1 cellular context compared by ENCODE assay signal in genomic region chr3:43686700-43687498, GRCh38.
TF ChIP-seq lines count a peak whose summit lies in the region.

No MANE protein-coding gene starts in this region.

TF ChIP-seq in K562, 482 proteins besides CTCF, POLR2A, EP300 and RAD21 (continued from another document and continues in another):
- TF ChIP-seq CREB3 (tag; conservative IDR thresholded peaks at IDR 0.05; ENCODE audit: low read depth) (peak; percentile 97), ATF6 (CRISPR knock-in tag; IDR thresholded peaks at IDR 0.05) (0 out of 2 replicates have a peak, but pooled peaks have one; percentile 81), POLR2AphosphoS2 (IDR thresholded peaks at IDR 0.05; ENCODE audit: low read length) (no peak), LEF1 (IDR thresholded peaks at IDR 0.05) (peak; percentile 88), FUS (optimal IDR thresholded peaks at IDR 0.05; ENCODE audit: low read depth, low read length) (no peak), MYC (IDR thresholded peaks at IDR 0.05; ENCODE audit: low read depth, low read length) (peak; percentile 64), MYC (CRISPR knock-in tag; IDR thresholded peaks at IDR 0.05; ENCODE audit: borderline replicate concordance, low read depth) (0 out of 2 replicates have a peak, but pooled peaks have one; percentile 64), ERF (CRISPR knock-in tag; IDR thresholded peaks at IDR 0.05) (peak; percentile 83), MBD2 (IDR thresholded peaks at IDR 0.05; ENCODE audit: borderline replicate concordance, low read depth) (peak; percentile 57; the same call in 1 of the 2 replicates), CCNT2 (IDR thresholded peaks at IDR 0.05; ENCODE audit: borderline replicate concordance, extremely low read depth, insufficient read length, low read depth, low read length) (peak; percentile 78), KLF16 (IDR thresholded peaks at IDR 0.05) (peak; percentile 90), SOX6 (IDR thresholded peaks at IDR 0.05) (peak; percentile 88), HOXB6 (CRISPR knock-in tag; IDR thresholded peaks at IDR 0.05; ENCODE audit: borderline replicate concordance) (no peak), ZNF444 (CRISPR knock-in tag; IDR thresholded peaks at IDR 0.05) (no peak), ZNF133 (CRISPR knock-in tag; IDR thresholded peaks at IDR 0.05) (0 out of 2 replicates have a peak, but pooled peaks have one; percentile 58), MCM3 (IDR thresholded peaks at IDR 0.05) (no peak), ZNF561 (CRISPR knock-in tag; conservative IDR thresholded peaks at IDR 0.05) (0 out of 2 replicates have a peak, but pooled peaks have one; percentile 31), NR2C1 (IDR thresholded peaks at IDR 0.05) (no peak), NR2C1 (tag; IDR thresholded peaks at IDR 0.05) (peak; percentile 64; the same call in 1 of the 2 replicates), MECOM (CRISPR knock-in tag; IDR thresholded peaks at IDR 0.05) (peak; percentile 58), FOXK1 (CRISPR knock-in tag; IDR thresholded peaks at IDR 0.05; ENCODE audit: borderline replicate concordance) (no peak), ZBTB8A (IDR thresholded peaks at IDR 0.05; ENCODE audit: partially characterized antibody) (no peak), ZNF398 (CRISPR knock-in tag; IDR thresholded peaks at IDR 0.05) (no peak), ATF7 (IDR thresholded peaks at IDR 0.05) (peak; percentile 77), AFF4 (CRISPR knock-in tag; IDR thresholded peaks at IDR 0.05) (no peak), BCOR (IDR thresholded peaks at IDR 0.05) (no peak), EHMT2 (IDR thresholded peaks at IDR 0.05) (0 out of 2 replicates have a peak, but pooled peaks have one; percentile 23), JUN (IDR thresholded peaks at IDR 0.05; ENCODE audit: borderline replicate concordance, low read depth, low read length) (no peak), JUN (CRISPR knock-in tag; IDR thresholded peaks at IDR 0.05; ENCODE audit: borderline replicate concordance) (0 out of 2 replicates have a peak, but pooled peaks have one; percentile 29), KDM5B (IDR thresholded peaks at IDR 0.05; ENCODE audit: insufficient replicate concordance, low read depth, low read length) (no peak), FOXA3 (CRISPR knock-in tag; conservative IDR thresholded peaks at IDR 0.05 in 1 of 2, IDR thresholded peaks at IDR 0.05 in 1 of 2) (0 out of 4 replicates have a peak, but pooled peaks of 1 of the 2 experiments have one; percentile 57), BRF1 (IDR thresholded peaks at IDR 0.05; ENCODE audit: borderline replicate concordance, extremely low read depth, insufficient read length) (no peak), POLR2H (tag; IDR thresholded peaks at IDR 0.05; ENCODE audit: low read depth) (peak; percentile 39; the same call in 1 of the 2 replicates), CBX2 (IDR thresholded peaks at IDR 0.05; ENCODE audit: insufficient read depth, low read length, poor library complexity, severe bottlenecking) (no peak), ZNF583 (CRISPR knock-in tag; IDR thresholded peaks at IDR 0.05) (peak; percentile 95), SLC30A9 (CRISPR knock-in tag; IDR thresholded peaks at IDR 0.05) (no peak), ZNF121 (CRISPR knock-in tag; conservative IDR thresholded peaks at IDR 0.05) (no peak), ZSCAN29 (IDR thresholded peaks at IDR 0.05) (no peak), ZNF165 (CRISPR knock-in tag; IDR thresholded peaks at IDR 0.05; ENCODE audit: borderline replicate concordance) (0 out of 2 replicates have a peak, but pooled peaks have one; percentile 31), MAFK (IDR thresholded peaks at IDR 0.05; ENCODE audit: low read length) (no peak; the same call in 1 of the 2 replicates)
- TF ChIP-seq, protein P1, sequence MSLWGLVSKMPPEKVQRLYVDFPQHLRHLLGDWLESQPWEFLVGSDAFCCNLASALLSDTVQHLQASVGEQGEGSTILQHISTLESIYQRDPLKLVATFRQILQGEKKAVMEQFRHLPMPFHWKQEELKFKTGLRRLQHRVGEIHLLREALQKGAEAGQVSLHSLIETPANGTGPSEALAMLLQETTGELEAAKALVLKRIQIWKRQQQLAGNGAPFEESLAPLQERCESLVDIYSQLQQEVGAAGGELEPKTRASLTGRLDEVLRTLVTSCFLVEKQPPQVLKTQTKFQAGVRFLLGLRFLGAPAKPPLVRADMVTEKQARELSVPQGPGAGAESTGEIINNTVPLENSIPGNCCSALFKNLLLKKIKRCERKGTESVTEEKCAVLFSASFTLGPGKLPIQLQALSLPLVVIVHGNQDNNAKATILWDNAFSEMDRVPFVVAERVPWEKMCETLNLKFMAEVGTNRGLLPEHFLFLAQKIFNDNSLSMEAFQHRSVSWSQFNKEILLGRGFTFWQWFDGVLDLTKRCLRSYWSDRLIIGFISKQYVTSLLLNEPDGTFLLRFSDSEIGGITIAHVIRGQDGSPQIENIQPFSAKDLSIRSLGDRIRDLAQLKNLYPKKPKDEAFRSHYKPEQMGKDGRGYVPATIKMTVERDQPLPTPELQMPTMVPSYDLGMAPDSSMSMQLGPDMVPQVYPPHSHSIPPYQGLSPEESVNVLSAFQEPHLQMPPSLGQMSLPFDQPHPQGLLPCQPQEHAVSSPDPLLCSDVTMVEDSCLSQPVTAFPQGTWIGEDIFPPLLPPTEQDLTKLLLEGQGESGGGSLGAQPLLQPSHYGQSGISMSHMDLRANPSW (CRISPR knock-in tag; IDR thresholded peaks at IDR 0.05), result no peak
- TF ChIP-seq, protein P2, sequence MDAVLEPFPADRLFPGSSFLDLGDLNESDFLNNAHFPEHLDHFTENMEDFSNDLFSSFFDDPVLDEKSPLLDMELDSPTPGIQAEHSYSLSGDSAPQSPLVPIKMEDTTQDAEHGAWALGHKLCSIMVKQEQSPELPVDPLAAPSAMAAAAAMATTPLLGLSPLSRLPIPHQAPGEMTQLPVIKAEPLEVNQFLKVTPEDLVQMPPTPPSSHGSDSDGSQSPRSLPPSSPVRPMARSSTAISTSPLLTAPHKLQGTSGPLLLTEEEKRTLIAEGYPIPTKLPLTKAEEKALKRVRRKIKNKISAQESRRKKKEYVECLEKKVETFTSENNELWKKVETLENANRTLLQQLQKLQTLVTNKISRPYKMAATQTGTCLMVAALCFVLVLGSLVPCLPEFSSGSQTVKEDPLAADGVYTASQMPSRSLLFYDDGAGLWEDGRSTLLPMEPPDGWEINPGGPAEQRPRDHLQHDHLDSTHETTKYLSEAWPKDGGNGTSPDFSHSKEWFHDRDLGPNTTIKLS (IDR thresholded peaks at IDR 0.05; ENCODE audit: borderline replicate concordance, low read depth), result peak; percentile 99; the same call in 1 of the 2 replicates
- TF ChIP-seq, protein P3, sequence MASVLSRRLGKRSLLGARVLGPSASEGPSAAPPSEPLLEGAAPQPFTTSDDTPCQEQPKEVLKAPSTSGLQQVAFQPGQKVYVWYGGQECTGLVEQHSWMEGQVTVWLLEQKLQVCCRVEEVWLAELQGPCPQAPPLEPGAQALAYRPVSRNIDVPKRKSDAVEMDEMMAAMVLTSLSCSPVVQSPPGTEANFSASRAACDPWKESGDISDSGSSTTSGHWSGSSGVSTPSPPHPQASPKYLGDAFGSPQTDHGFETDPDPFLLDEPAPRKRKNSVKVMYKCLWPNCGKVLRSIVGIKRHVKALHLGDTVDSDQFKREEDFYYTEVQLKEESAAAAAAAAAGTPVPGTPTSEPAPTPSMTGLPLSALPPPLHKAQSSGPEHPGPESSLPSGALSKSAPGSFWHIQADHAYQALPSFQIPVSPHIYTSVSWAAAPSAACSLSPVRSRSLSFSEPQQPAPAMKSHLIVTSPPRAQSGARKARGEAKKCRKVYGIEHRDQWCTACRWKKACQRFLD (CRISPR knock-in tag; IDR thresholded peaks at IDR 0.05), result peak; percentile 75; the same call in 1 of the 2 replicates
- TF ChIP-seq, protein P4, sequence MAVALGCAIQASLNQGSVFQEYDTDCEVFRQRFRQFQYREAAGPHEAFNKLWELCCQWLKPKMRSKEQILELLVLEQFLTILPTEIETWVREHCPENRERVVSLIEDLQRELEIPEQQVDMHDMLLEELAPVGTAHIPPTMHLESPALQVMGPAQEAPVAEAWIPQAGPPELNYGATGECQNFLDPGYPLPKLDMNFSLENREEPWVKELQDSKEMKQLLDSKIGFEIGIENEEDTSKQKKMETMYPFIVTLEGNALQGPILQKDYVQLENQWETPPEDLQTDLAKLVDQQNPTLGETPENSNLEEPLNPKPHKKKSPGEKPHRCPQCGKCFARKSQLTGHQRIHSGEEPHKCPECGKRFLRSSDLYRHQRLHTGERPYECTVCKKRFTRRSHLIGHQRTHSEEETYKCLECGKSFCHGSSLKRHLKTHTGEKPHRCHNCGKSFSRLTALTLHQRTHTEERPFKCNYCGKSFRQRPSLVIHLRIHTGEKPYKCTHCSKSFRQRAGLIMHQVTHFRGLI (CRISPR knock-in tag; IDR thresholded peaks at IDR 0.05), result peak; percentile 75
- TF ChIP-seq, protein P5, sequence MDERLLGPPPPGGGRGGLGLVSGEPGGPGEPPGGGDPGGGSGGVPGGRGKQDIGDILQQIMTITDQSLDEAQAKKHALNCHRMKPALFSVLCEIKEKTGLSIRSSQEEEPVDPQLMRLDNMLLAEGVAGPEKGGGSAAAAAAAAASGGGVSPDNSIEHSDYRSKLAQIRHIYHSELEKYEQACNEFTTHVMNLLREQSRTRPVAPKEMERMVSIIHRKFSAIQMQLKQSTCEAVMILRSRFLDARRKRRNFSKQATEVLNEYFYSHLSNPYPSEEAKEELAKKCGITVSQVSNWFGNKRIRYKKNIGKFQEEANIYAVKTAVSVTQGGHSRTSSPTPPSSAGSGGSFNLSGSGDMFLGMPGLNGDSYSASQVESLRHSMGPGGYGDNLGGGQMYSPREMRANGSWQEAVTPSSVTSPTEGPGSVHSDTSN (CRISPR knock-in tag; IDR thresholded peaks at IDR 0.05; ENCODE audit: low read depth), result 0 out of 2 replicates have a peak, but pooled peaks have one; percentile 31
- TF ChIP-seq, protein P5 (tag; conservative IDR thresholded peaks at IDR 0.05; ENCODE audit: low read depth), result peak; percentile 99
